Comparison of ENCODE assay signal across 1 cellular context in genomic region chr10:3172446-3173172, GRCh38.
TF ChIP-seq lines count a peak whose summit lies in the region.

PITRM1 (minus strand) TSS chr10:3172782; CDS start chr10:3172772, 10 bp downstream.

TF ChIP-seq in HEK293, 187 proteins besides CTCF, POLR2A, EP300 and RAD21 (continued from another document and continues in another):
- 0 out of 2 replicates have a peak, but pooled peaks have one; percentile 27 for TF ChIP-seq REST (tag by site-specific recombination; IDR thresholded peaks at IDR 0.05)
- TF ChIP-seq ZBTB6 (tag by site-specific recombination; IDR thresholded peaks at IDR 0.05): no peak
- no peak for TF ChIP-seq REPIN1 (tag by site-specific recombination; IDR thresholded peaks at IDR 0.05; ENCODE audit: low read depth)
- TF ChIP-seq ZNF335 (tag by site-specific recombination; conservative IDR thresholded peaks at IDR 0.05): 0 out of 2 replicates have a peak, but pooled peaks have one; percentile 54
- 0 out of 2 replicates have a peak, but pooled peaks have one; percentile 22 for TF ChIP-seq ZNF324 (tag by site-specific recombination; IDR thresholded peaks at IDR 0.05)
- no peak for TF ChIP-seq ZNF707 (tag by site-specific recombination; IDR thresholded peaks at IDR 0.05)
- no peak for TF ChIP-seq ZNF677 (tag by site-specific recombination; IDR thresholded peaks at IDR 0.05)
- TF ChIP-seq KLF9 (tag by site-specific recombination; IDR thresholded peaks at IDR 0.05; ENCODE audit: low read depth): peak; percentile 99
- TF ChIP-seq HIC1 (tag by site-specific recombination; IDR thresholded peaks at IDR 0.05): peak; percentile 91
- no peak for TF ChIP-seq PRDM6 (tag by site-specific recombination; IDR thresholded peaks at IDR 0.05)
- 0 out of 2 replicates have a peak, but pooled peaks have one; percentile 19 for TF ChIP-seq ZBTB1 (tag by site-specific recombination; IDR thresholded peaks at IDR 0.05)
- no peak for TF ChIP-seq ZNF266 (tag by site-specific recombination; IDR thresholded peaks at IDR 0.05; ENCODE audit: low read depth)
- TF ChIP-seq ZNF157 (tag by site-specific recombination; IDR thresholded peaks at IDR 0.05): no peak
- no peak for TF ChIP-seq ZNF544 (tag by site-specific recombination; IDR thresholded peaks at IDR 0.05)
- peak; percentile 61 for TF ChIP-seq ZBTB26 (tag by site-specific recombination; optimal IDR thresholded peaks at IDR 0.05)
- peak; percentile 84 for TF ChIP-seq ZNF501 (tag by site-specific recombination; IDR thresholded peaks at IDR 0.05)
- peak; percentile 55 for TF ChIP-seq KLF17 (tag by site-specific recombination; IDR thresholded peaks at IDR 0.05)
- TF ChIP-seq ZBTB49 (tag by site-specific recombination; IDR thresholded peaks at IDR 0.05; ENCODE audit: low read depth): no peak
- TF ChIP-seq ZNF280D (tag by site-specific recombination; IDR thresholded peaks at IDR 0.05): no peak
- peak; percentile 83 for TF ChIP-seq GLIS2 (tag by site-specific recombination; IDR thresholded peaks at IDR 0.05)
- TF ChIP-seq ZNF76 (tag by site-specific recombination; IDR thresholded peaks at IDR 0.05; ENCODE audit: borderline replicate concordance, low read depth): no peak; the same call in 1 of the 2 replicates
- no peak for TF ChIP-seq ZNF785 (tag by site-specific recombination; IDR thresholded peaks at IDR 0.05)
- TF ChIP-seq ZNF658 (tag by site-specific recombination; IDR thresholded peaks at IDR 0.05): no peak
- TF ChIP-seq ZNF561 (tag by site-specific recombination; IDR thresholded peaks at IDR 0.05; ENCODE audit: borderline replicate concordance): peak; percentile 69; the same call in 1 of the 2 replicates
- TF ChIP-seq KLF1 (tag by site-specific recombination; IDR thresholded peaks at IDR 0.05): peak; percentile 11; the same call in 1 of the 2 replicates
- peak; percentile 67 for TF ChIP-seq PBX3 (CRISPR knock-in tag; IDR thresholded peaks at IDR 0.05)
- TF ChIP-seq ZBTB10 (tag by site-specific recombination; IDR thresholded peaks at IDR 0.05): no peak
- no peak for TF ChIP-seq ZNF211 (tag by site-specific recombination; IDR thresholded peaks at IDR 0.05; ENCODE audit: low read depth)
- no peak for TF ChIP-seq ZNF596 (tag by site-specific recombination; IDR thresholded peaks at IDR 0.05)
- TF ChIP-seq SP2 (tag by site-specific recombination; IDR thresholded peaks at IDR 0.05): peak; percentile 88
- TF ChIP-seq ZNF416 (tag by site-specific recombination; IDR thresholded peaks at IDR 0.05): no peak
- TF ChIP-seq SP7 (tag by site-specific recombination; IDR thresholded peaks at IDR 0.05): peak; percentile 50; the same call in 1 of the 2 replicates
- TF ChIP-seq ZNF23 (tag by site-specific recombination; IDR thresholded peaks at IDR 0.05; ENCODE audit: borderline replicate concordance): no peak
